Comparison of ENCODE assay signal across 1 cellular context in genomic region chr21:37451446-37451845, GRCh38.
TF ChIP-seq lines count a peak whose summit lies in the region.

No MANE protein-coding gene starts in this region.

TF ChIP-seq in WTC11, 78 proteins besides CTCF, POLR2A, EP300 and RAD21 (continued from another document):
- TF ChIP-seq E2F1 (CRISPR knock-in tag; IDR thresholded peaks at IDR 0.05), result no peak
- no peak for TF ChIP-seq FOXJ3 (CRISPR knock-in tag; IDR thresholded peaks at IDR 0.05; ENCODE audit: borderline replicate concordance)
- no peak for TF ChIP-seq NR2C2 (CRISPR knock-in tag; IDR thresholded peaks at IDR 0.05)
- TF ChIP-seq, protein P1, sequence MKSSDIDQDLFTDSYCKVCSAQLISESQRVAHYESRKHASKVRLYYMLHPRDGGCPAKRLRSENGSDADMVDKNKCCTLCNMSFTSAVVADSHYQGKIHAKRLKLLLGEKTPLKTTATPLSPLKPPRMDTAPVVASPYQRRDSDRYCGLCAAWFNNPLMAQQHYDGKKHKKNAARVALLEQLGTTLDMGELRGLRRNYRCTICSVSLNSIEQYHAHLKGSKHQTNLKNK (CRISPR knock-in tag; IDR thresholded peaks at IDR 0.05), result no peak
- no peak for TF ChIP-seq TP53 (CRISPR knock-in tag; IDR thresholded peaks at IDR 0.05)
- TF ChIP-seq FOXP1 (CRISPR knock-in tag; IDR thresholded peaks at IDR 0.05; ENCODE audit: borderline replicate concordance), result no peak
- TF ChIP-seq, protein P2, sequence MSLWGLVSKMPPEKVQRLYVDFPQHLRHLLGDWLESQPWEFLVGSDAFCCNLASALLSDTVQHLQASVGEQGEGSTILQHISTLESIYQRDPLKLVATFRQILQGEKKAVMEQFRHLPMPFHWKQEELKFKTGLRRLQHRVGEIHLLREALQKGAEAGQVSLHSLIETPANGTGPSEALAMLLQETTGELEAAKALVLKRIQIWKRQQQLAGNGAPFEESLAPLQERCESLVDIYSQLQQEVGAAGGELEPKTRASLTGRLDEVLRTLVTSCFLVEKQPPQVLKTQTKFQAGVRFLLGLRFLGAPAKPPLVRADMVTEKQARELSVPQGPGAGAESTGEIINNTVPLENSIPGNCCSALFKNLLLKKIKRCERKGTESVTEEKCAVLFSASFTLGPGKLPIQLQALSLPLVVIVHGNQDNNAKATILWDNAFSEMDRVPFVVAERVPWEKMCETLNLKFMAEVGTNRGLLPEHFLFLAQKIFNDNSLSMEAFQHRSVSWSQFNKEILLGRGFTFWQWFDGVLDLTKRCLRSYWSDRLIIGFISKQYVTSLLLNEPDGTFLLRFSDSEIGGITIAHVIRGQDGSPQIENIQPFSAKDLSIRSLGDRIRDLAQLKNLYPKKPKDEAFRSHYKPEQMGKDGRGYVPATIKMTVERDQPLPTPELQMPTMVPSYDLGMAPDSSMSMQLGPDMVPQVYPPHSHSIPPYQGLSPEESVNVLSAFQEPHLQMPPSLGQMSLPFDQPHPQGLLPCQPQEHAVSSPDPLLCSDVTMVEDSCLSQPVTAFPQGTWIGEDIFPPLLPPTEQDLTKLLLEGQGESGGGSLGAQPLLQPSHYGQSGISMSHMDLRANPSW (CRISPR knock-in tag; conservative IDR thresholded peaks at IDR 0.05; ENCODE audit: low read depth), result no peak
